In genomic region chr5:80250801-80251200, GRCh38 we compare ENCODE assay signal across 1 cellular context.
A peak's percentile ranks its signal among the peaks of the same experiment; 100 is the strongest.
TF ChIP-seq lines count a peak whose summit lies in the region.

No MANE protein-coding gene starts in this region.

TF ChIP-seq in HEK293, 187 proteins besides CTCF, POLR2A, EP300 and RAD21:
- peak; percentile 76 for TF ChIP-seq PRDM6 (tag by site-specific recombination; IDR thresholded peaks at IDR 0.05)
- TF ChIP-seq FEZF1 (tag by site-specific recombination; IDR thresholded peaks at IDR 0.05) = peak; percentile 19; the same call in 1 of the 2 replicates
- 0 out of 2 replicates have a peak, but pooled peaks have one; percentile 18 for TF ChIP-seq ZFP69B (tag by site-specific recombination; IDR thresholded peaks at IDR 0.05)
- TF ChIP-seq ZNF121 (tag by site-specific recombination; IDR thresholded peaks at IDR 0.05) = no peak
- TF ChIP-seq ZNF16 (tag by site-specific recombination; IDR thresholded peaks at IDR 0.05; ENCODE audit: low read depth) = no peak
- no peak for TF ChIP-seq ZNF354C (tag by site-specific recombination; IDR thresholded peaks at IDR 0.05; ENCODE audit: borderline replicate concordance, low read depth)
- no peak for TF ChIP-seq ZBTB17 (tag by site-specific recombination; IDR thresholded peaks at IDR 0.05)
- TF ChIP-seq ZSCAN23 (tag by site-specific recombination; IDR thresholded peaks at IDR 0.05) = no peak
- no peak for TF ChIP-seq ZNF398 (tag by site-specific recombination; IDR thresholded peaks at IDR 0.05)
